ENCODE assay signal across 15 cellular contexts in the genomic region with DNA sequence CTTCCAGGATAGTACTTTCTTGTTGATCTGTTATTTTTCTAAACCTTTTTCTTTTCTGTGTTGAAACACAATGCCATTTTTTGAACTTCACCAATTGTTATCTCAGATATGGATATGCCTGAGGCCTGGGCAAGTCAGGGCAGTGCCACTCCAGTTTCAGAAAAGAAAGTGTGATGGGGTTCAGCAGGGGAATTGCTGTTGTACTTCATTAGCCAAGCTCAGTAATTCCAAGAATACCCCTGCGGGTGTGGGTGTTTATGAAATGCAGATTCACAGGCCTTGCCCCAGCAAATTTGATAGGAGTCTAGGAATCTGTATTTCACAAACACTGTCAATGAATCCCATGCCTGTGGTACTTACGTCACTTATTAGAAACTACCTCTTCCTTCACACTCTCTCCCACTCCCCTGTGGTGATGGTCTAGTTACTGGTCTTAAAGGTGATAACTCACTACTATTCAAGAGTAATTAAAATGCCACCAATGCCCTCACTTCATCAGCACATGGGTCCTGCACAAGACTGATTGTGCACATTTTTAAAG.
"Had no signal": no experiment of that assay in that cellular context is flagged by ENCODE, and none has a peak within 500 bp of the region (broad histone marks: within the 10 kb centered on the region; RNA-seq: fewer than 3 reads in every experiment).

No MANE protein-coding gene starts in this region.

- H3K9me3 Mint-ChIP-seq: activated naive CD8-positive, alpha-beta T cell treated with anti-CD3 and anti-CD28 coated beads for 36 hours; activated T-cell treated with anti-CD3 and anti-CD28 coated beads, Interleukin-2, amount 50 U/mL, for 4 hours; naive B cell had no signal

- DNase-seq: activated CD4-positive, alpha-beta T cell treated with anti-CD3 and anti-CD28 coated beads for 1 hour; activated CD4-positive, alpha-beta T cell treated with anti-CD3 and anti-CD28 coated beads, Interleukin-2, amount 50 U/mL, for 48 hours; activated gamma-delta T cell; activated naive CD8-positive, alpha-beta T cell treated with anti-CD3 and anti-CD28 coated beads for 36 hours; activated T-cell treated with anti-CD3 and anti-CD28 coated beads, Interleukin-2, amount 50 U/mL, for 4 hours; dorsolateral prefrontal cortex; foreskin melanocyte; heart right ventricle; islet precursor cell; naive B cell; right cardiac atrium; stimulated activated CD4-positive, alpha-beta T cell treated with anti-CD3 and anti-CD28 coated beads, Interleukin-2, amount 100 ng/mL, for 24 hours; stimulated activated naive CD8-positive, alpha-beta T cell treated with anti-CD3 and anti-CD28 coated beads, Interleukin-15, Interleukin-2, amounts not matched to agents 100 U/mL and 50 U/mL, for 24 hours; T-helper 9 cell; testis had no signal

- ATAC-seq: activated T-cell treated with anti-CD3 and anti-CD28 coated beads, Interleukin-2, amount 50 U/mL, for 4 hours; right cardiac atrium; stimulated activated naive CD8-positive, alpha-beta T cell treated with anti-CD3 and anti-CD28 coated beads, Interleukin-15, Interleukin-2, amounts not matched to agents 100 U/mL and 50 U/mL, for 24 hours had no signal

- H3K4me1 Mint-ChIP-seq: activated naive CD8-positive, alpha-beta T cell treated with anti-CD3 and anti-CD28 coated beads for 36 hours; naive B cell had no signal

- H3K9me3 ChIP-seq: heart right ventricle, testis had no signal

- H3K27ac ChIP-seq: testis had no signal

- H3K4me3 Mint-ChIP-seq: activated naive CD8-positive, alpha-beta T cell treated with anti-CD3 and anti-CD28 coated beads for 36 hours; activated T-cell treated with anti-CD3 and anti-CD28 coated beads, Interleukin-2, amount 50 U/mL, for 4 hours; naive B cell had no signal

- H3K36me3 ChIP-seq: heart right ventricle had no signal

- H3K27me3 ChIP-seq: dorsolateral prefrontal cortex, heart right ventricle, testis had no signal

- H3K36me3 Mint-ChIP-seq: activated naive CD8-positive, alpha-beta T cell treated with anti-CD3 and anti-CD28 coated beads for 36 hours; naive B cell had no signal

- H3K27ac Mint-ChIP-seq: activated naive CD8-positive, alpha-beta T cell treated with anti-CD3 and anti-CD28 coated beads for 36 hours; naive B cell had no signal

- H3K4me3 ChIP-seq: heart right ventricle, testis had no signal

- H3K27me3 Mint-ChIP-seq: activated naive CD8-positive, alpha-beta T cell treated with anti-CD3 and anti-CD28 coated beads for 36 hours had no signal
